In the genomic region with DNA sequence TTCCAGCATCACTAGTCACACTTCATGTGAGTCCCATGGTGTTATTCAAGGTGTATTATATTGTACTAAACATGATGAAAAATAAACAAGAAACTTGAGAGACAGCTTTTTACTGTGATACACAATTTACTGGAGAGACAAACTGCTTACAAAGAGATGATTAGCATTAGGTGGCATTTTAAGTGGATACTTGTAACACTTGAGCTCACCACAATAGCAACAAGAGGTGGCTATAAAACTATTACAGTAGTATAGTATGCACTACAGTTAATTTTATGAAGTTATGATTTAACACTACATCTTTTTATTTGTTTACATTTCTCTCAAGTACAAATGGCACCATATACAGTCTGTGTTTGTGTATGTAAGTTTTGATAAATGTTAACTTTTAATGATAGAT, we compare ENCODE assay signal across 13 cellular contexts.
"Had no signal": no experiment of that assay in that cellular context is flagged by ENCODE, and none has a peak within 500 bp of the region (broad histone marks: within the 10 kb centered on the region; RNA-seq: fewer than 3 reads in every experiment).

No MANE protein-coding gene starts in this region.

- H3K27ac ChIP-seq: esophagus squamous epithelium had no signal

- H3K4me3 Mint-ChIP-seq: activated CD4-positive, alpha-beta memory T cell treated with anti-CD3 and anti-CD28 coated beads for 36 hours; activated T-cell treated with anti-CD3 and anti-CD28 coated beads, Interleukin-2, amount 50 U/mL, for 72 hours; natural killer cell treated with Interleukin-12 subunit alpha and Interleukin-12 subunit beta and Interleukin-15 and Interleukin-18, amount 100 ng/mL, for 72 hours had no signal

- FAIRE-seq: bronchial epithelial cell, urothelium cell line had no signal

- ATAC-seq: activated T-cell treated with anti-CD3 and anti-CD28 coated beads, Interleukin-2, amount 50 U/mL, for 72 hours; natural killer cell treated with Interleukin-12 subunit alpha and Interleukin-12 subunit beta and Interleukin-15 and Interleukin-18, amount 100 ng/mL, for 72 hours; right cardiac atrium had no signal

- H3K9me3 Mint-ChIP-seq: activated CD4-positive, alpha-beta memory T cell treated with anti-CD3 and anti-CD28 coated beads for 36 hours had no signal

- H3K36me3 Mint-ChIP-seq: activated CD4-positive, alpha-beta memory T cell treated with anti-CD3 and anti-CD28 coated beads for 36 hours had no signal

- H3K27me3 Mint-ChIP-seq: natural killer cell treated with Interleukin-12 subunit alpha and Interleukin-12 subunit beta and Interleukin-15 and Interleukin-18, amount 100 ng/mL, for 72 hours had no signal

- H3K27me3 ChIP-seq: esophagus squamous epithelium had no signal

- DNase-seq: activated CD4-positive, alpha-beta memory T cell treated with anti-CD3 and anti-CD28 coated beads for 36 hours; activated CD4-positive, alpha-beta T cell treated with anti-CD3 and anti-CD28 coated beads for 1 hour; activated gamma-delta T cell treated with Interleukin-2 at 50 U/mL for 16 hours; activated T-cell treated with anti-CD3 and anti-CD28 coated beads, Interleukin-2, amount 50 U/mL, for 72 hours; aorta; esophagus squamous epithelium; foreskin fibroblast; mammary epithelial cell; nucleus accumbens; right cardiac atrium had no signal

- H3K9me3 ChIP-seq: esophagus squamous epithelium had no signal

- H3K36me3 ChIP-seq: esophagus squamous epithelium had no signal

- H3K4me1 ChIP-seq: esophagus squamous epithelium had no signal

- H3K4me3 ChIP-seq: esophagus squamous epithelium had no signal
